ENCODE assay signal across 27 cellular contexts in genomic region chr11:93075782-93076181, GRCh38.
DNase-seq lines count a peak whose midpoint lies in the region; ATAC-seq, FAIRE-seq and TF ChIP-seq lines count a peak whose summit lies in the region.
"Had no signal": no experiment of that assay in that cellular context is flagged by ENCODE, and none has a peak within 500 bp of the region (broad histone marks: within the 10 kb centered on the region; RNA-seq: fewer than 3 reads in every experiment).

No MANE protein-coding gene starts in this region.

- H3K36me3 Mint-ChIP-seq in WTC11: no peaks in the 10 kb centered on the region; the same call in 1 of the 2 replicates
- H3K36me3 Mint-ChIP-seq: CD14-positive monocyte; CD4-positive, alpha-beta memory T cell; CD4-positive, CD25-positive, alpha-beta regulatory T cell; CD8-positive, alpha-beta memory T cell had no signal

- H3K27me3 Mint-ChIP-seq in WTC11 (ENCODE audit: low read depth): peaks cover 5% of the 10 kb centered on the region; the same call in 1 of the 2 replicates

- ATAC-seq in WTC11 (no peak), Right ventricle myocardium inferior (no peak)
- ATAC-seq: GM12878 had no signal

- H2BK12ac ChIP-seq in H1 (ENCODE audit: low read depth, low read length): peak overlapping the region; percentile 82; the same call in 1 of the 2 replicates

- H3K27me3 ChIP-seq in H1 (replicated peaks in 1 of 4; ENCODE audit: control insufficient read depth in 3 of 4, extremely low read depth in 1 of 4, insufficient read depth in 3 of 4, low read length in 3 of 4) (no peaks in the 10 kb centered on the region), endothelial cell of umbilical vein (ENCODE audit: control insufficient read depth in 2 of 2, insufficient read depth in 2 of 2, low read length in 2 of 2) (no peaks in the 10 kb centered on the region), mesendoderm (ENCODE audit: insufficient read depth, low read length, poor library complexity) (no peaks in the 10 kb centered on the region)
- H3K27me3 ChIP-seq: BE2C, BLaER1 had no signal

- no peaks in the 10 kb centered on the region for H3K23me2 ChIP-seq in H1 (ENCODE audit: low read depth, low read length)

- H3K14ac ChIP-seq in H1 (ENCODE audit: insufficient read length): no peak overlapping the region

- TF ChIP-seq EP300 in H1 (IDR thresholded peaks at IDR 0.05; ENCODE audit: borderline replicate concordance in 1 of 2, low read depth in 2 of 2, low read length in 2 of 2): no peak

- H2BK5ac ChIP-seq in H1 (ENCODE audit: low read depth, low read length): 0 out of 2 replicates have a peak overlapping the region, but pooled peaks have one; percentile 37
- H2BK5ac ChIP-seq in mesendoderm (ENCODE audit: low read length): no peak overlapping the region

- WGBS in H1 (ENCODE audit: extremely low coverage in 1 of 2, insufficient coverage in 1 of 2, insufficient read length in 1 of 2, insufficient replicate concordance in 2 of 2, low coverage in 1 of 2, low lambda C conversion rate in 2 of 2, missing lambda C conversion rate in 1 of 2), 2 experiments: 98% methylated on average over 4 of the region's 4 CpGs; no CpG with 5 or more reads in 1 of the 2 experiments
- no CpG with 5 or more reads among the region's 4 CpGs for WGBS in mesendoderm (ENCODE audit: extremely low coverage, insufficient coverage, low lambda C conversion rate)

- no peak for TF ChIP-seq POLR2A in H1 (IDR thresholded peaks at IDR 0.05; ENCODE audit: control extremely low read depth in 1 of 2, low read depth in 2 of 2, low read length in 2 of 2)
- TF ChIP-seq POLR2A in endothelial cell of umbilical vein (IDR thresholded peaks at IDR 0.05; ENCODE audit: low read depth, low read length): no peak

- H3K18ac ChIP-seq in H1 (ENCODE audit: extremely low read depth, low read length) (0 out of 2 replicates have a peak overlapping the region, but pooled peaks have one; percentile 65), mesendoderm (ENCODE audit: low read length) (no peak overlapping the region)

- no peaks in the 10 kb centered on the region for H4K20me1 ChIP-seq in H1 (replicated peaks in 1 of 2; ENCODE audit: control insufficient read depth in 1 of 2, insufficient read depth in 2 of 2, low read length in 2 of 2)
- H4K20me1 ChIP-seq in endothelial cell of umbilical vein (replicated peaks; ENCODE audit: control insufficient read depth, extremely low read depth, insufficient read depth, low read length): no peaks in the 10 kb centered on the region
- H4K20me1 ChIP-seq: BLaER1 had no signal

- peak overlapping the region; percentile 94; the same call in 1 of the 2 replicates for H2BK20ac ChIP-seq in H1 (ENCODE audit: low read length)

- H3K4me2 ChIP-seq in H1 (ENCODE audit: insufficient read depth in 1 of 2, low read depth in 2 of 2, low read length in 2 of 2) (no peak overlapping the region), endothelial cell of umbilical vein (ENCODE audit: insufficient read depth, low read length) (no peak overlapping the region), mesendoderm (ENCODE audit: low read length) (no peak overlapping the region)
- H3K4me2 ChIP-seq: BLaER1 had no signal

- CTCF ChIA-PET in WTC11 (lab: Charles Lee): interaction anchor here (0.7 to 1.6 kb wide), 3 partner anchors 11 to 134 kb away, joined by 3 to 4 read pairs (median 4); no protein-coding TSS in a partner anchor
- CTCF ChIA-PET in H1 (lab: Charles Lee; ENCODE audit: partially characterized antibody): interaction anchor here (0.8 to 1.2 kb wide), 7 partner anchors 10 to 538 kb away, joined by 3 to 5 read pairs (median 3); no protein-coding TSS in a partner anchor
- CTCF ChIA-PET in endothelial cell of umbilical vein (lab: Charles Lee): no interaction called here

- no peak overlapping the region for H3K4me3 Mint-ChIP-seq in WTC11
- H3K4me3 Mint-ChIP-seq: CD14-positive monocyte; CD4-positive, alpha-beta memory T cell; CD4-positive, CD25-positive, alpha-beta regulatory T cell; CD8-positive, alpha-beta memory T cell had no signal

- no peaks in the 10 kb centered on the region for H3K79me1 ChIP-seq in H1 (ENCODE audit: low read depth, low read length)
- H3K79me1 ChIP-seq in mesendoderm (ENCODE audit: low read length): no peaks in the 10 kb centered on the region

- peak overlapping the region; percentile 50 for H4K91ac ChIP-seq in H1 (replicated peaks; ENCODE audit: insufficient read length, low read length)

- dilution Hi-C loops in endothelial cell of umbilical vein (cut with MboI; ENCODE audit: extremely low pct_ligation_motif_present, low sequenced_read_pairs): no loop called here

- intact Hi-C loops in endothelial cell of umbilical vein (cut with micrococcal nuclease) (no loop called here), Right ventricle myocardium inferior (cut with DNase I) (no loop called here)

- H3K23ac ChIP-seq in H1 (ENCODE audit: insufficient read length) (no peak overlapping the region), mesendoderm (ENCODE audit: low read length) (no peak overlapping the region)

- H3K9me3 ChIP-seq in H1 (ENCODE audit: insufficient read depth in 2 of 2, low read depth in 1 of 2, low read length in 1 of 2) (no peaks in the 10 kb centered on the region), endothelial cell of umbilical vein (replicated peaks; ENCODE audit: control insufficient read depth, insufficient read depth, low read length) (no peaks in the 10 kb centered on the region)
- H3K9me3 ChIP-seq: BE2C, BLaER1 had no signal

- H4K5ac ChIP-seq in H1 (ENCODE audit: insufficient read length, low read depth, low read length) (no peak overlapping the region), mesendoderm (ENCODE audit: low read length) (no peak overlapping the region)

- POLR2A ChIA-PET in WTC11 (lab: Charles Lee) (no interaction called here), H1 (lab: Charles Lee; ENCODE audit: partially characterized antibody) (interaction anchor here (0.8 to 1.9 kb wide), 2 partner anchors 10 to 41 kb away, joined by 3 to 6 read pairs; no protein-coding TSS in a partner anchor), endothelial cell of umbilical vein (lab: Charles Lee) (no interaction called here)

- no peak overlapping the region for H3K56ac ChIP-seq in H1 (replicated peaks; ENCODE audit: insufficient read length, low read depth, low read length)
- H3K56ac ChIP-seq in mesendoderm (ENCODE audit: low read length): no peak overlapping the region

- TF ChIP-seq RAD21 in H1 (IDR thresholded peaks at IDR 0.05 in 1 of 2, conservative IDR thresholded peaks at IDR 0.05 in 1 of 2; ENCODE audit: low read depth in 2 of 2, low read length in 2 of 2): no peak

- H3K79me2 ChIP-seq in H1 (ENCODE audit: control insufficient read depth in 1 of 2, insufficient read depth in 2 of 2, low read length in 2 of 2) (no peaks in the 10 kb centered on the region), endothelial cell of umbilical vein (ENCODE audit: control insufficient read depth, insufficient read depth, low read length) (no peaks in the 10 kb centered on the region), mesendoderm (ENCODE audit: control insufficient read depth, insufficient read depth, low read length) (no peaks in the 10 kb centered on the region)

- DNase-seq in WTC11 (ENCODE audit: low spot score) (no peak), H1 (ENCODE audit: low read depth in 1 of 2, low spot score in 2 of 2) (no peak), endothelial cell of umbilical vein (ENCODE audit: low read depth, low spot score) (no peak), mesendoderm (peak; percentile 89), NCI-H1694 (lab: John Stamatoyannopoulos, UW) (no peak), Right ventricle myocardium inferior (ENCODE audit: missing footprints) (no peak), AG20443 (ENCODE audit: low spot score) (no peak), GOT3 (lab: John Stamatoyannopoulos, UW) (no peak)
- DNase-seq: 8988T; BE2C; C1 segment of cervical spinal cord; CD4-positive, alpha-beta memory T cell; CD4-positive, CD25-positive, alpha-beta regulatory T cell; CD8-positive, alpha-beta memory T cell; COR-L47; DMS 273 treated with DMSO at 0.1 percent for 48 hours; DMS153; DMS53; DND-41; EL; GDM1 had no signal

- H3K27ac Mint-ChIP-seq in WTC11: peak overlapping the region; percentile 0; the same call in 1 of the 2 replicates
- H3K27ac Mint-ChIP-seq: CD14-positive monocyte; CD4-positive, alpha-beta memory T cell; CD4-positive, CD25-positive, alpha-beta regulatory T cell; CD8-positive, alpha-beta memory T cell had no signal

- H3K4ac ChIP-seq in H1 (replicated peaks; ENCODE audit: insufficient read length, low read depth, low read length): no peak overlapping the region
- H3K4ac ChIP-seq in mesendoderm (ENCODE audit: low read depth, low read length): no peak overlapping the region

- no peaks in the 10 kb centered on the region for H3K9me1 ChIP-seq in endothelial cell of umbilical vein (replicated peaks; ENCODE audit: control insufficient read depth, extremely low read depth, insufficient read depth, low read length)

- H2AFZ ChIP-seq in H1 (ENCODE audit: low read length) (no peak overlapping the region), endothelial cell of umbilical vein (ENCODE audit: low read depth, low read length) (peak overlapping the region; percentile 35)

- H3K36me3 ChIP-seq in H1 (ENCODE audit: control insufficient read depth in 2 of 4, insufficient read depth in 4 of 4, low read length in 3 of 4) (no peaks in the 10 kb centered on the region), endothelial cell of umbilical vein (ENCODE audit: control insufficient read depth in 2 of 2, extremely low read depth in 1 of 2, insufficient read depth in 2 of 2, low read length in 2 of 2) (no peaks in the 10 kb centered on the region), mesendoderm (ENCODE audit: control insufficient read depth, insufficient read depth, low read length) (no peaks in the 10 kb centered on the region)
- H3K36me3 ChIP-seq: BE2C, BLaER1 had no signal

- no peak overlapping the region for H3K4me3 ChIP-seq in H1 (ENCODE audit: extremely low read depth in 1 of 4, insufficient read depth in 2 of 4, low read depth in 3 of 4, low read length in 4 of 4)
- no peak overlapping the region for H3K4me3 ChIP-seq in endothelial cell of umbilical vein (replicated peaks in 1 of 3; ENCODE audit: insufficient read depth in 1 of 3, low read depth in 1 of 3, low read length in 3 of 3)
- no peak overlapping the region for H3K4me3 ChIP-seq in mesendoderm (ENCODE audit: low read length)
- H3K4me3 ChIP-seq: BLaER1, GM12878 had no signal

- H3K9ac ChIP-seq in H1 (replicated peaks in 1 of 4; ENCODE audit: extremely low read depth in 1 of 4, low read depth in 3 of 4, low read length in 3 of 4) (no peak overlapping the region), endothelial cell of umbilical vein (replicated peaks; ENCODE audit: extremely low read depth, insufficient read depth, low read length) (no peak overlapping the region), mesendoderm (ENCODE audit: low read length) (no peak overlapping the region)
- H3K9ac ChIP-seq: BLaER1 had no signal

- FAIRE-seq in H1 (lab: Jason Lieb, UNC) (no peak), endothelial cell of umbilical vein (lab: Jason Lieb, UNC) (no peak)
- FAIRE-seq: A204.1, GM12878, GM12892, GM18507 had no signal

- H2AK5ac ChIP-seq in H1 (ENCODE audit: low read depth, low read length) (peak overlapping the region; percentile 20; the same call in 1 of the 2 replicates), mesendoderm (ENCODE audit: low read length) (no peak overlapping the region)

- H2BK120ac ChIP-seq in H1 (replicated peaks; ENCODE audit: low read depth, low read length): peak overlapping the region; percentile 33
- no peak overlapping the region for H2BK120ac ChIP-seq in mesendoderm (ENCODE audit: low read depth, low read length)

- peaks cover 18% of the 10 kb centered on the region for H3K9me3 Mint-ChIP-seq in WTC11

- H4K8ac ChIP-seq in H1 (ENCODE audit: extremely low read depth, insufficient read depth, low read length) (no peak overlapping the region), mesendoderm (ENCODE audit: low read depth, low read length) (no peak overlapping the region)

- TF ChIP-seq CTCF in WTC11 (IDR thresholded peaks at IDR 0.05) (no peak), H1 (IDR thresholded peaks at IDR 0.05; ENCODE audit: control extremely low read depth in 1 of 3, insufficient read depth in 1 of 3, low read depth in 1 of 3, low read length in 3 of 3) (no peak), endothelial cell of umbilical vein (IDR thresholded peaks at IDR 0.05; ENCODE audit: extremely low read depth in 1 of 2, insufficient read depth in 1 of 2, low read depth in 1 of 2, low read length in 2 of 2) (no peak)

- H3K4me1 Mint-ChIP-seq in WTC11: peaks cover 44% of the 10 kb centered on the region
- H3K4me1 Mint-ChIP-seq: CD14-positive monocyte; CD4-positive, alpha-beta memory T cell; CD4-positive, CD25-positive, alpha-beta regulatory T cell; CD8-positive, alpha-beta memory T cell had no signal

- H2BK15ac ChIP-seq in H1 (ENCODE audit: low read length): no peak overlapping the region
- H2BK15ac ChIP-seq in mesendoderm (replicated peaks; ENCODE audit: low read depth): no peak overlapping the region

- no peak overlapping the region for H3K27ac ChIP-seq in H1 (ENCODE audit: low read depth, low read length)
- no peak overlapping the region for H3K27ac ChIP-seq in endothelial cell of umbilical vein (ENCODE audit: insufficient read depth, low read depth, low read length)
- H3K27ac ChIP-seq in mesendoderm (ENCODE audit: low read depth, low read length): peak overlapping the region; percentile 82
- H3K27ac ChIP-seq: BLaER1 had no signal

- H3K4me1 ChIP-seq in H1 (replicated peaks in 1 of 4; ENCODE audit: control insufficient read depth in 3 of 4, insufficient read depth in 4 of 4, low read length in 3 of 4): peaks cover 7 to 18% (median 12%) of the 10 kb centered on the region in 4 experiments; a peak in 6 of 7 replicates
- H3K4me1 ChIP-seq in endothelial cell of umbilical vein (ENCODE audit: control insufficient read depth, extremely low read depth, insufficient read depth, low read length): no peaks in the 10 kb centered on the region
- H3K4me1 ChIP-seq in mesendoderm (ENCODE audit: control insufficient read depth, low read depth, low read length): peaks cover 13% of the 10 kb centered on the region
- H3K4me1 ChIP-seq: BE2C, BLaER1 had no signal

- no TSS peak for BruUV-seq in endothelial cell of umbilical vein (replicated peaks; lab: Mats Ljungman, UMichigan)
